2 cellular contexts compared by ENCODE assay signal in the genomic region with DNA sequence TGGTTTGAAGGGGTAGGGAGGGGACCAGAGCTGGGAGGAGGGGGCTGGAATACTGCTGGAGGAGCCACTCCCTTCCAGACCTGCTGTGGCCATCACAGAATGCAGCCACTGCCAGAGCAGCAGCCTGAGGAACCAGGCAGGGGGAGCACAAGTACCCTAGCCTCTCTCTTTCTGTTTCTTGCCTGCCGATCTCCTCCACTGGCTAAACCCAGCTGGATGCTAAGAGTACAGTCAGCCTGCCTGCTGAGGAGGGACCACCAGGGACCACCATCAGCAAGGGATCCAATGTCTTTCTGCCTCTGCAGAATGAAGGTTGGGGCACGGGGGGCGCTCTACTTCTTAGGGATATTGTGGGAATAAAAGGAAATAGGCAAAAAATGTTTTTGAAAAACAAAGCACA.
TF ChIP-seq lines count a peak whose summit lies in the region.

No MANE protein-coding gene starts in this region.

TF ChIP-seq in SK-N-SH, 30 proteins besides CTCF, POLR2A, EP300 and RAD21 (continued from another document):
- TF ChIP-seq SMC3 (IDR thresholded peaks at IDR 0.05; ENCODE audit: low read depth, low read length) (no peak), TAF1 (IDR thresholded peaks at IDR 0.05; ENCODE audit: borderline replicate concordance, low read depth, low read length) (no peak), GABPA (IDR thresholded peaks at IDR 0.05; ENCODE audit: low read depth) (no peak), MEF2A (IDR thresholded peaks at IDR 0.05; ENCODE audit: borderline replicate concordance, low read depth) (no peak), RFX5 (IDR thresholded peaks at IDR 0.05; ENCODE audit: low read length) (no peak), RCOR1 (IDR thresholded peaks at IDR 0.05; ENCODE audit: low read length) (no peak)
- TF ChIP-seq, protein P1, sequence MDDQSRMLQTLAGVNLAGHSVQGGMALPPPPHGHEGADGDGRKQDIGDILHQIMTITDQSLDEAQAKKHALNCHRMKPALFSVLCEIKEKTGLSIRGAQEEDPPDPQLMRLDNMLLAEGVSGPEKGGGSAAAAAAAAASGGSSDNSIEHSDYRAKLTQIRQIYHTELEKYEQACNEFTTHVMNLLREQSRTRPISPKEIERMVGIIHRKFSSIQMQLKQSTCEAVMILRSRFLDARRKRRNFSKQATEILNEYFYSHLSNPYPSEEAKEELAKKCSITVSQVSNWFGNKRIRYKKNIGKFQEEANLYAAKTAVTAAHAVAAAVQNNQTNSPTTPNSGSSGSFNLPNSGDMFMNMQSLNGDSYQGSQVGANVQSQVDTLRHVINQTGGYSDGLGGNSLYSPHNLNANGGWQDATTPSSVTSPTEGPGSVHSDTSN (IDR thresholded peaks at IDR 0.05), result no peak
- TF ChIP-seq, protein P2, sequence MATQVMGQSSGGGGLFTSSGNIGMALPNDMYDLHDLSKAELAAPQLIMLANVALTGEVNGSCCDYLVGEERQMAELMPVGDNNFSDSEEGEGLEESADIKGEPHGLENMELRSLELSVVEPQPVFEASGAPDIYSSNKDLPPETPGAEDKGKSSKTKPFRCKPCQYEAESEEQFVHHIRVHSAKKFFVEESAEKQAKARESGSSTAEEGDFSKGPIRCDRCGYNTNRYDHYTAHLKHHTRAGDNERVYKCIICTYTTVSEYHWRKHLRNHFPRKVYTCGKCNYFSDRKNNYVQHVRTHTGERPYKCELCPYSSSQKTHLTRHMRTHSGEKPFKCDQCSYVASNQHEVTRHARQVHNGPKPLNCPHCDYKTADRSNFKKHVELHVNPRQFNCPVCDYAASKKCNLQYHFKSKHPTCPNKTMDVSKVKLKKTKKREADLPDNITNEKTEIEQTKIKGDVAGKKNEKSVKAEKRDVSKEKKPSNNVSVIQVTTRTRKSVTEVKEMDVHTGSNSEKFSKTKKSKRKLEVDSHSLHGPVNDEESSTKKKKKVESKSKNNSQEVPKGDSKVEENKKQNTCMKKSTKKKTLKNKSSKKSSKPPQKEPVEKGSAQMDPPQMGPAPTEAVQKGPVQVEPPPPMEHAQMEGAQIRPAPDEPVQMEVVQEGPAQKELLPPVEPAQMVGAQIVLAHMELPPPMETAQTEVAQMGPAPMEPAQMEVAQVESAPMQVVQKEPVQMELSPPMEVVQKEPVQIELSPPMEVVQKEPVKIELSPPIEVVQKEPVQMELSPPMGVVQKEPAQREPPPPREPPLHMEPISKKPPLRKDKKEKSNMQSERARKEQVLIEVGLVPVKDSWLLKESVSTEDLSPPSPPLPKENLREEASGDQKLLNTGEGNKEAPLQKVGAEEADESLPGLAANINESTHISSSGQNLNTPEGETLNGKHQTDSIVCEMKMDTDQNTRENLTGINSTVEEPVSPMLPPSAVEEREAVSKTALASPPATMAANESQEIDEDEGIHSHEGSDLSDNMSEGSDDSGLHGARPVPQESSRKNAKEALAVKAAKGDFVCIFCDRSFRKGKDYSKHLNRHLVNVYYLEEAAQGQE (IDR thresholded peaks at IDR 0.05; ENCODE audit: low read depth, low read length), result no peak

TF ChIP-seq in SK-N-SH treated with all-trans-retinoic acid at 6 μM for 48 hours, 23 proteins besides CTCF, POLR2A, EP300 and RAD21 (continued from another document):
- TF ChIP-seq, protein P3, sequence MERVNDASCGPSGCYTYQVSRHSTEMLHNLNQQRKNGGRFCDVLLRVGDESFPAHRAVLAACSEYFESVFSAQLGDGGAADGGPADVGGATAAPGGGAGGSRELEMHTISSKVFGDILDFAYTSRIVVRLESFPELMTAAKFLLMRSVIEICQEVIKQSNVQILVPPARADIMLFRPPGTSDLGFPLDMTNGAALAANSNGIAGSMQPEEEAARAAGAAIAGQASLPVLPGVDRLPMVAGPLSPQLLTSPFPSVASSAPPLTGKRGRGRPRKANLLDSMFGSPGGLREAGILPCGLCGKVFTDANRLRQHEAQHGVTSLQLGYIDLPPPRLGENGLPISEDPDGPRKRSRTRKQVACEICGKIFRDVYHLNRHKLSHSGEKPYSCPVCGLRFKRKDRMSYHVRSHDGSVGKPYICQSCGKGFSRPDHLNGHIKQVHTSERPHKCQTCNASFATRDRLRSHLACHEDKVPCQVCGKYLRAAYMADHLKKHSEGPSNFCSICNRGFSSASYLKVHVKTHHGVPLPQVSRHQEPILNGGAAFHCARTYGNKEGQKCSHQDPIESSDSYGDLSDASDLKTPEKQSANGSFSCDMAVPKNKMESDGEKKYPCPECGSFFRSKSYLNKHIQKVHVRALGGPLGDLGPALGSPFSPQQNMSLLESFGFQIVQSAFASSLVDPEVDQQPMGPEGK (CRISPR knock-in tag; IDR thresholded peaks at IDR 0.05; ENCODE audit: borderline replicate concordance), result no peak
- TF ChIP-seq ZFP3 (CRISPR knock-in tag; IDR thresholded peaks at IDR 0.05) (no peak), PPARA (CRISPR knock-in tag; IDR thresholded peaks at IDR 0.05; ENCODE audit: borderline replicate concordance) (no peak), ZNF8 (CRISPR knock-in tag; IDR thresholded peaks at IDR 0.05) (no peak), BACH2 (CRISPR knock-in tag; IDR thresholded peaks at IDR 0.05; ENCODE audit: borderline replicate concordance) (no peak)
